ENCODE assay signal across 8 cellular contexts in the genomic region with DNA sequence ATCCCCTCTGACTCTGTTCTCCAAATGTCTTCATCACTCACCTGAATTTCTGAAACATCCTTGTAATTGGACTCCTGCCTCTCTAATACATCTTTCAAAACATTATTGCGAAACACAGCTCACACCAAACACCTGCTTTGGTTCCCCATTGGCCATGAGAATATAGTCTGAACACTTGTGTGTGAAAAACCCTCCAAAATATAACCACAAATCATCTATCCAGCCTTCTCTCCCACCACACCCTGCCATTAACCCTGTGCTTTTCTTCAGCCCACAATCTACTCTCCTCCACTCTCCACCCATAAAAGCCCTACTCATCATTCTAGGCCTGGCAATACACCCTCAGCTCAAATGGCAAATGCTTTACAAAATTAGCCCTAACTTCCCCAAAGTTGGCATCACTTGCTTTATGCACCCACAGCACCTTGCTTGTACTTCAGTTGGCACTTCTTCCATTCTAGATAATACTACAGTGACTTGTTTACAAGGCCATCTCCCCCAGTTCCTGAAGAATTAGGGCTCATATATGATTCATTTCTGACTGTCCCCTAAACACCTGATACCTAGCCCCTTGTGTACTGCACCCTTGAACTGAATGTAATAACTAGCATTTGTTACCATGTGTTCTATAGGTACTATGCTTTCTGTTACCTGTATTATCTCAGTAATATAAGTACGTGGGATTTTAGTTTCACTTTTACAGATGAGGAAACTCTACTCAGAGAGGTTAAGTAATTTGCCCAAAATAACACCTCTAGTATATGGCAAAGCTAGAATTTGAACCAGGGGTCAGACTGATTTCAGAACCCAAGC. TPM values are rescaled to one million over a fixed set of nuclear protein-coding genes. Genes with fewer than 3 reads are reported as not detected.
A peak's percentile ranks its signal among the peaks of the same experiment; 100 is the strongest.
DNase-seq lines count a peak whose midpoint lies in the region; ATAC-seq, FAIRE-seq and TF ChIP-seq lines count a peak whose summit lies in the region.
"Not testable (repeated sequence)": the region's sequence is repeated elsewhere in the genome, so short reads cannot be mapped to it uniquely, and the experiment has no call there.

No MANE protein-coding gene starts in this region.

- H3K4me1 Mint-ChIP-seq in astrocyte (ENCODE audit: low read depth, unreplicated experiment), result not testable (repeated sequence)

- FAIRE-seq in astrocyte (lab: Jason Lieb, UNC), result peak; percentile 84

- intact Hi-C loops in right lobe of liver (cut with DNase I); upper lobe of right lung (cut with DNase I): not testable (repeated sequence)

- not testable (repeated sequence) for H3K27ac Mint-ChIP-seq in astrocyte (ENCODE audit: unreplicated experiment)

- H3K9me3 ChIP-seq in MM.1S (replicated peaks; ENCODE audit: insufficient read depth, low read length); astrocyte (ENCODE audit: insufficient read depth, low read depth, low read length); right lobe of liver; upper lobe of right lung: not testable (repeated sequence)

- TF ChIP-seq CTCF in MM.1S (IDR thresholded peaks at IDR 0.05; ENCODE audit: low read length); astrocyte (IDR thresholded peaks at IDR 0.05; ENCODE audit: insufficient read depth, low read depth, low read length); right lobe of liver (IDR thresholded peaks at IDR 0.05); upper lobe of right lung (IDR thresholded peaks at IDR 0.05): not testable (repeated sequence)

- H2AFZ ChIP-seq in MM.1S (ENCODE audit: low read length); astrocyte (ENCODE audit: low read depth, low read length): not testable (repeated sequence)

- H3K27ac ChIP-seq in MM.1S (ENCODE audit: low read length), result peak overlapping the region; percentile 37; the same call in 1 of the 2 replicates
- H3K27ac ChIP-seq in astrocyte (ENCODE audit: low read depth, low read length); right lobe of liver: not testable (repeated sequence)
- peak overlapping the region; percentile 17 for H3K27ac ChIP-seq in upper lobe of right lung

- H3K36me3 ChIP-seq in MM.1S (replicated peaks; ENCODE audit: insufficient read depth, low read length); astrocyte (ENCODE audit: insufficient read depth, low read length); right lobe of liver; upper lobe of right lung: not testable (repeated sequence)

- not testable (repeated sequence) for H3K27me3 ChIP-seq in MM.1S (replicated peaks; ENCODE audit: insufficient read depth, low read length); astrocyte (ENCODE audit: insufficient read depth, low read length); right lobe of liver; upper lobe of right lung

- TF ChIP-seq POLR2A in right lobe of liver (IDR thresholded peaks at IDR 0.05), result not testable (repeated sequence)

- peaks cover 36% of the 10 kb centered on the region for H3K79me2 ChIP-seq in MM.1S (ENCODE audit: low read length)
- H3K79me2 ChIP-seq in astrocyte (ENCODE audit: insufficient read depth, low read length), result not testable (repeated sequence)

- not testable (repeated sequence) for H3K9ac ChIP-seq in MM.1S (ENCODE audit: low read length); astrocyte (ENCODE audit: low read length)

- peaks cover 18% of the 10 kb centered on the region for H3K4me1 ChIP-seq in MM.1S (ENCODE audit: low read length)
- H3K4me1 ChIP-seq in astrocyte (ENCODE audit: insufficient read depth, low read length); right lobe of liver: not testable (repeated sequence)
- peaks cover 25% of the 10 kb centered on the region for H3K4me1 ChIP-seq in upper lobe of right lung

- DNase-seq in MM.1S; astrocyte (ENCODE audit: low read depth); right lobe of liver; upper lobe of right lung: not testable (repeated sequence)

- not testable (repeated sequence) for H3K9me2 ChIP-seq in MM.1S (replicated peaks; ENCODE audit: insufficient read depth, low read length)

- peak overlapping the region; percentile 37 for H3K4me2 ChIP-seq in MM.1S (ENCODE audit: low read depth, low read length)
- not testable (repeated sequence) for H3K4me2 ChIP-seq in astrocyte (ENCODE audit: low read length)

- not testable (repeated sequence) for H3K36me3 Mint-ChIP-seq in astrocyte (ENCODE audit: low read depth, unreplicated experiment)

- H3K9me3 Mint-ChIP-seq in astrocyte (ENCODE audit: unreplicated experiment), result not testable (repeated sequence)

- not testable (repeated sequence) for H4K20me1 ChIP-seq in MM.1S (ENCODE audit: insufficient read depth, low read length); astrocyte (ENCODE audit: insufficient read depth, low read length)

- H3K27me3 Mint-ChIP-seq in astrocyte (ENCODE audit: low read depth, unreplicated experiment), result not testable (repeated sequence)

- not testable (repeated sequence) for H3F3A ChIP-seq in MM.1S (ENCODE audit: insufficient read depth, low read length)

- H3K4me3 Mint-ChIP-seq in astrocyte (ENCODE audit: unreplicated experiment), result peak overlapping the region; percentile 1

- not testable (repeated sequence) for H3K4me3 ChIP-seq in MM.1S (ENCODE audit: low read length); astrocyte (ENCODE audit: insufficient read depth, low read depth, low read length); right lobe of liver; upper lobe of right lung

- peak; percentile 49 for ATAC-seq in GM18498 (IDR thresholded peaks at IDR 0.05; ENCODE audit: unreplicated experiment)
- ATAC-seq in GM21528 (IDR thresholded peaks at IDR 0.05; ENCODE audit: low FRiP score, unreplicated experiment), result peak; percentile 44
- ATAC-seq in HG03066 (IDR thresholded peaks at IDR 0.05; ENCODE audit: low read depth, unreplicated experiment), result peak; percentile 46
- ATAC-seq in SK-N-SH treated with all-trans-retinoic acid at 6 μM for 48 hours, result peak; percentile 50
- peak; percentile 41 to 66 (median 52) for ATAC-seq in right lobe of liver
- peak; percentile 45 for ATAC-seq in upper lobe of right lung

- WGBS in right lobe of liver (ENCODE audit: insufficient coverage, low coverage, low lambda C conversion rate, missing lambda C conversion rate), result 63% methylated on average over 1 of the region's 2 CpGs

RNA-seq across cellular contexts. Expression of a gene that starts 17.3 kb away (rescaled TPM):
- 5.1 and 5.7 TPM in 2 replicates for total RNA-seq in astrocyte
- total RNA-seq in right lobe of liver, result 100 to 1,000 TPM in 1 of 6 experiments, 10 to 100 TPM in 5; 34.6 to 118 (median 47.8) TPM
- 121 TPM for total RNA-seq in upper lobe of right lung
